Comparison of ENCODE assay signal across 14 cellular contexts in the genomic region with DNA sequence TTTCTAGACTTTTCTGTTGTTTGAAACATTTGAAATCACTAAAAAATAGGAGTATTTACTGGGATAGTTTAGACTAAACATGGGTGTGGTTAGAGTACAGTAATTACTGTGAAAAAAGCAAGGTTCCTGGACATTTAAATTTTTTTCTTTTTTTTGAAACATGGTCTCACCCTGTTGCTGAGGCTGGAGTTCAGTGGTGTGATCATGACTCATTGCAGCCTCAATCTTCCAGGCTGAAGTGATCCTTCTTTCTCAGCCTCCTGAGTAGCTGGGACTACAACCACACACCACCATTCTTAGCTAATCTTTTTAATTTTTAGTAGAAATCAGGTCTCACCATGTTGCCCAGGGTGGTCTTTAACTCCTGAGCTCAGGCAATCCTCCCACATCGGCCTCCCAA. TPM values are rescaled to one million over a fixed set of nuclear protein-coding genes. Genes with fewer than 3 reads are reported as not detected.
DNase-seq lines count a peak whose midpoint lies in the region; ATAC-seq and TF ChIP-seq lines count a peak whose summit lies in the region.
"Had no signal": no experiment of that assay in that cellular context is flagged by ENCODE, and none has a peak within 500 bp of the region (broad histone marks: within the 10 kb centered on the region; RNA-seq: fewer than 3 reads in every experiment).

No MANE protein-coding gene starts in this region.

- no peaks in the 10 kb centered on the region for H3K27me3 ChIP-seq in MG63
- H3K27me3 ChIP-seq: right atrium auricular region had no signal

- no peak for TF ChIP-seq CTCF in cardiac fibroblast (IDR thresholded peaks at IDR 0.05; ENCODE audit: low read depth, low read length)

- DNase-seq in A172 (ENCODE audit: low spot score) (peak; percentile 26), MG63 (peak; percentile 9), cardiac fibroblast (ENCODE audit: low read depth in 2 of 2) (peak; percentile 22 to 58), iris pigment epithelial cell (ENCODE audit: low read depth) (peak; percentile 32), DMS79 treated with DMSO at 0.1 percent for 48 hours (lab: John Stamatoyannopoulos, UW) (no peak)
- DNase-seq: activated gamma-delta T cell; effector memory CD4-positive, alpha-beta T cell had no signal

- ATAC-seq in GM18858 (IDR thresholded peaks at IDR 0.05; ENCODE audit: unreplicated experiment) = no peak
- ATAC-seq in HG02642 (IDR thresholded peaks at IDR 0.05; ENCODE audit: poor library complexity, unreplicated experiment) = no peak
- ATAC-seq in GM21447 (IDR thresholded peaks at IDR 0.05; ENCODE audit: unreplicated experiment) = no peak
- ATAC-seq: stimulated activated effector memory CD8-positive, alpha-beta T cell treated with anti-CD3 and anti-CD28 coated beads, Interleukin-12 subunit alpha, Interleukin-12 subunit beta, amount 100 ng/mL, for 72 hours had no signal

- H3K36me3 ChIP-seq in MG63 = peaks cover 12% of the 10 kb centered on the region

- H3K4me3 ChIP-seq in MG63 (no peak overlapping the region), cardiac fibroblast (replicated peaks in 1 of 2; ENCODE audit: low read depth in 2 of 2, low read length in 2 of 2) (no peak overlapping the region)
- H3K4me3 ChIP-seq: right atrium auricular region had no signal

- H3K9me3 ChIP-seq in MG63 = no peaks in the 10 kb centered on the region
- H3K9me3 ChIP-seq: right atrium auricular region had no signal

RNA-seq across cellular contexts. Expression of gene CELF6, which starts 20.4 kb away (rescaled TPM):
- total RNA-seq in A172 (2014; rRNA removed; shearing (Covaris generic)) = not detected in 2 replicates
- 1.1 TPM in 1 of 2 replicates, not detected in the other for total RNA-seq in MG63 (2014; rRNA removed; shearing (Covaris generic); ENCODE audit: low replicate concordance)
- total RNA-seq: A673 had no signal

RNA-seq across cellular contexts. Expression of gene HEXA, which starts 35.4 kb away (rescaled TPM):
- 89.0 and 109 TPM in 2 replicates for total RNA-seq in A172 (2014; rRNA removed; shearing (Covaris generic))
- total RNA-seq in MG63 (2014; rRNA removed; shearing (Covaris generic); ENCODE audit: low replicate concordance) = 93.1 and 153 TPM in 2 replicates

RNA-seq across cellular contexts. Expression of gene TMEM202, which starts 57.7 kb away (rescaled TPM):
- total RNA-seq in A172 (2014; rRNA removed; shearing (Covaris generic)) = not detected in 2 replicates
- not detected in 2 replicates for total RNA-seq in MG63 (2014; rRNA removed; shearing (Covaris generic); ENCODE audit: low replicate concordance)
- total RNA-seq: A673, right atrium auricular region, ureter had no signal
